In the genomic region with DNA sequence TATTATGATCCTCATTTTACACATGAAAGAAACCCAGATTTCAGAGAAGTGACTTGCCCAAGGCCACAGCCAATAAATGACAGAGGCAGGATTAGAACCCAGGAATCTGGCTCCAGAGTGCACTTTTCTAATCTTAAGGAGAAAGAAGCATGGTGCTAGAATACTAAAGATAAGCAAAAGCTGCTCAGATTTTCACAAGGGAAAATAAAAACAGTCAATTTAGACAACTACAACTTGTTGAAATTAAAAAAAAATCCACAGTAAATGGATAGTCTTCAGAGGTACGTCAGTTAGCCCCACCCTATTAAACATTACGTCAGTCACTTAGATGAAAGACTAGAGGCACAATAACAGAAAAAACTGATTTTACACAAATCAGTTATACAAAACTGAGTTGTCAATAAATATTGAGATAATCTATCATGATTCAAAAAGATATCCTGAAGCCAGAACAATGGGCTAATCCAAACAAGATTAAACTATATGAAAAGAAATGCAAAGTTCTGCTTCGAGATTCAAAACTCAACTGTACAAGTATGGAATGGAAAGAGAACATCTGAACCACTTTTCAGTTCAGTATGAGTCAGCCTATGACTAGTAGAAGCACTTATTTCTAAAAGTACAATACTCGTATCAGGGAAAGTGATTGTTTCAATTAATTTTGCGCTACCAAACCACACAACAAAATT, we compare ENCODE assay signal across 8 cellular contexts. TPM values are rescaled to one million over a fixed set of nuclear protein-coding genes. Genes with fewer than 3 reads are reported as not detected.
DNase-seq lines count a peak whose midpoint lies in the region; ATAC-seq and TF ChIP-seq lines count a peak whose summit lies in the region.

No MANE protein-coding gene starts in this region.

- no peaks in the 10 kb centered on the region for H3K9me3 ChIP-seq in gastroesophageal sphincter
- no peaks in the 10 kb centered on the region for H3K9me3 ChIP-seq in stomach smooth muscle (ENCODE audit: control insufficient read depth in 2 of 2, low read length in 2 of 2)

- H3K9me3 Mint-ChIP-seq in T-helper 1 cell treated with Interleukin-12 subunit alpha and Interleukin-12 subunit beta and Interleukin-4 antibody, amounts not matched to agents 30 μg/mL and 1 μg/mL, for 36 hours: no peaks in the 10 kb centered on the region

- no peak overlapping the region for H3K4me3 Mint-ChIP-seq in T-helper 1 cell treated with Interleukin-12 subunit alpha and Interleukin-12 subunit beta and Interleukin-4 antibody, amounts not matched to agents 30 μg/mL and 1 μg/mL, for 36 hours

- H3K4me1 Mint-ChIP-seq in T-helper 1 cell treated with Interleukin-12 subunit alpha and Interleukin-12 subunit beta and Interleukin-4 antibody, amounts not matched to agents 30 μg/mL and 1 μg/mL, for 36 hours (ENCODE audit: low read depth): peaks cover 49% of the 10 kb centered on the region

- peaks cover 18% of the 10 kb centered on the region for H3K36me3 Mint-ChIP-seq in T-helper 1 cell treated with Interleukin-12 subunit alpha and Interleukin-12 subunit beta and Interleukin-4 antibody, amounts not matched to agents 30 μg/mL and 1 μg/mL, for 36 hours (ENCODE audit: low read depth)

- no peaks in the 10 kb centered on the region for H3K27me3 Mint-ChIP-seq in T-helper 1 cell treated with Interleukin-12 subunit alpha and Interleukin-12 subunit beta and Interleukin-4 antibody, amounts not matched to agents 30 μg/mL and 1 μg/mL, for 36 hours (ENCODE audit: low read depth)

- H3K36me3 ChIP-seq in gastroesophageal sphincter (no peaks in the 10 kb centered on the region), stomach smooth muscle (ENCODE audit: control insufficient read depth in 2 of 2, insufficient read depth in 2 of 2, low read length in 2 of 2) (peaks cover 0 to 2% of the 10 kb centered on the region in 2 donors), H7 (replicated peaks; ENCODE audit: control insufficient read depth, insufficient read depth, low read length) (no peaks in the 10 kb centered on the region)

- WGBS in gastroesophageal sphincter (ENCODE audit: low coverage in 1 of 2), 2 donors: 7 to 20% methylated on average over 3 to 5 of the region's 5 CpGs

- peaks cover 15 to 98% (median 26%) of the 10 kb centered on the region in 3 donors for H3K4me1 ChIP-seq in gastroesophageal sphincter
- peaks cover 30% of the 10 kb centered on the region for H3K4me1 ChIP-seq in stomach smooth muscle (ENCODE audit: control insufficient read depth, insufficient read depth, low read length)

- no peak overlapping the region for H3K4me3 ChIP-seq in gastroesophageal sphincter
- H3K4me3 ChIP-seq in stomach smooth muscle (ENCODE audit: low read length in 2 of 2): peak overlapping the region; percentile 24 to 37
- H3K4me3 ChIP-seq in H7 (ENCODE audit: insufficient read depth, low read depth, low read length): no peak overlapping the region

- peak overlapping the region; percentile 1 to 71 for H3K9ac ChIP-seq in stomach smooth muscle (ENCODE audit: low read length in 2 of 2)

- TF ChIP-seq CTCF in gastroesophageal sphincter (IDR thresholded peaks at IDR 0.05): no peak

- ATAC-seq in GM18870 (IDR thresholded peaks at IDR 0.05; ENCODE audit: unreplicated experiment): peak; percentile 71
- peak; percentile 83 for ATAC-seq in HG02870 (IDR thresholded peaks at IDR 0.05; ENCODE audit: unreplicated experiment)
- ATAC-seq in gastroesophageal sphincter: peak; percentile 70

- no peak for DNase-seq in activated gamma-delta T cell treated with Interleukin-2 at 50 U/mL for 16 hours
- DNase-seq in H7: no peak
- no peak for DNase-seq in activated CD8-positive, alpha-beta memory T cell treated with anti-CD3 and anti-CD28 coated beads, Interleukin-2, amount 50 U/mL, for 4 hours

- peak overlapping the region; percentile 35 for H3K27ac Mint-ChIP-seq in T-helper 1 cell treated with Interleukin-12 subunit alpha and Interleukin-12 subunit beta and Interleukin-4 antibody, amounts not matched to agents 30 μg/mL and 1 μg/mL, for 36 hours

- H3K27ac ChIP-seq in gastroesophageal sphincter (peak overlapping the region; percentile 77 to 95 (median 94)), stomach smooth muscle (ENCODE audit: low read length) (peak overlapping the region; percentile 77)

- TF ChIP-seq POLR2A in gastroesophageal sphincter (IDR thresholded peaks at IDR 0.05): no peak

- no peak for TF ChIP-seq EP300 in gastroesophageal sphincter (IDR thresholded peaks at IDR 0.05)

- H3K27me3 ChIP-seq in gastroesophageal sphincter (no peaks in the 10 kb centered on the region), stomach smooth muscle (ENCODE audit: control insufficient read depth in 1 of 2, insufficient read depth in 2 of 2, low read length in 2 of 2) (no peaks in the 10 kb centered on the region), H7 (ENCODE audit: control insufficient read depth, insufficient read depth, low read length) (no peaks in the 10 kb centered on the region)

RNA-seq across cellular contexts. Expression of a gene that starts 9.3 kb away (rescaled TPM):
- 100 to 1,000 TPM; 130 to 180 (median 142) TPM for total RNA-seq in gastroesophageal sphincter
- 30.4 and 46.2 TPM in 2 replicates for total RNA-seq in H7 (2014; rRNA removed; shearing (Covaris generic))

RNA-seq across cellular contexts. Expression of a gene that starts 56.6 kb away (rescaled TPM):
- 10 to 100 TPM in 2 of 4 donors, 1 to 10 TPM in 2; 4.6 to 11.5 (median 10.1) TPM for total RNA-seq in gastroesophageal sphincter
- 0.14 and 0.18 TPM in 2 replicates for total RNA-seq in H7 (2014; rRNA removed; shearing (Covaris generic))

Comparison
In these comparisons a context has a peak if more than half of its experiments do, and no peak if none do; other contexts are left out.
1. H3K4me3 ChIP-seq: peak in stomach smooth muscle (2 of 2); none in gastroesophageal sphincter (0 of 2) and H7 (single experiment).
2. Peak in every context shown above with its lines, with median percentiles within 50 percentile points of each other: ATAC-seq.